ENCODE assay signal across 1 cellular context in the genomic region with DNA sequence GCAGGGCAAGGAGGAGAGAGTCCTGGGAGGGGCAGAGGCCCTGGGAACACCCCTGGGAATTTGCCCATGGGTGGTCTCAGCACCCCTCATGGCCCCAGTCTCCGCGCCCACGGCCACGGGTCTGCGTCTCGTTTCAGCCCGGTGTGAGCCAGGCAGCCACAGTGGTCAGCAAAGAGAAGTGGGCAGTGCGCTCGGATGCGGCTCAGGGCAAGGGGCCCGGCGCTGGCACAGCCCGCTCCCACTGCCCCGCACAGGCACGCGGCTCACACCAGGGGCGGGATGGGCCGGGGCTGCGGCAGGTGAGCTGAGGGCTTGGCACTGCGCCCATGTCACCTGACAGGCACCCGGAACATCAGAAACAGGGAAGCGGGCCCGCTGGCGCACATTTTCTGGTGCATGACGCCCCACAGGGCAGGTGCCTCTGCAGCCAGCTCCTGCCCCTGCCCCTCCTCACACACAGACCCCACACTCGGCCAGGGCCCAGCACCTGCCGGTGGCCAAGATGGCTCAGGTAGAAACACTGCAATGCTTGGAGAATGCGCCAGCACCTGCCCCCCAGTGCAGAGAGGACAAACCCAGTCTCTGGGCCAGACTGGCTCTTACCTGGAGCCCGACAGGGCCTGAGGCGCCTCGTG.
TF ChIP-seq lines count a peak whose summit lies in the region.

No MANE protein-coding gene starts in this region.

TF ChIP-seq in SK-N-SH, 30 proteins besides CTCF, POLR2A, EP300 and RAD21 (continued from another document):
- TF ChIP-seq, protein P1, sequence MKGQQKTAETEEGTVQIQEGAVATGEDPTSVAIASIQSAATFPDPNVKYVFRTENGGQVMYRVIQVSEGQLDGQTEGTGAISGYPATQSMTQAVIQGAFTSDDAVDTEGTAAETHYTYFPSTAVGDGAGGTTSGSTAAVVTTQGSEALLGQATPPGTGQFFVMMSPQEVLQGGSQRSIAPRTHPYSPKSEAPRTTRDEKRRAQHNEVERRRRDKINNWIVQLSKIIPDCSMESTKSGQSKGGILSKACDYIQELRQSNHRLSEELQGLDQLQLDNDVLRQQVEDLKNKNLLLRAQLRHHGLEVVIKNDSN (IDR thresholded peaks at IDR 0.05; ENCODE audit: borderline replicate concordance, low read depth) = no peak
- TF ChIP-seq TAF1 (IDR thresholded peaks at IDR 0.05; ENCODE audit: borderline replicate concordance, low read depth, low read length) = no peak
- TF ChIP-seq FOSL2 (IDR thresholded peaks at IDR 0.05; ENCODE audit: borderline replicate concordance, low read depth) = no peak
- no peak for TF ChIP-seq MEF2A (IDR thresholded peaks at IDR 0.05; ENCODE audit: borderline replicate concordance, low read depth)
- TF ChIP-seq ELF1 (IDR thresholded peaks at IDR 0.05) = no peak
- TF ChIP-seq FOXJ3 (CRISPR knock-in tag; IDR thresholded peaks at IDR 0.05) = no peak
- TF ChIP-seq SIN3A (IDR thresholded peaks at IDR 0.05; ENCODE audit: borderline replicate concordance, low read depth, low read length) = no peak
- no peak for TF ChIP-seq FOXM1 (IDR thresholded peaks at IDR 0.05; ENCODE audit: low read depth)
- TF ChIP-seq, protein P2, sequence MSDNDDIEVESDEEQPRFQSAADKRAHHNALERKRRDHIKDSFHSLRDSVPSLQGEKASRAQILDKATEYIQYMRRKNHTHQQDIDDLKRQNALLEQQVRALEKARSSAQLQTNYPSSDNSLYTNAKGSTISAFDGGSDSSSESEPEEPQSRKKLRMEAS (IDR thresholded peaks at IDR 0.05; ENCODE audit: low read depth) = no peak
- no peak for TF ChIP-seq GABPA (IDR thresholded peaks at IDR 0.05; ENCODE audit: low read depth)
- no peak for TF ChIP-seq EZH2phosphoT487 (IDR thresholded peaks at IDR 0.05; ENCODE audit: borderline replicate concordance, low read depth)
- TF ChIP-seq, protein P3, sequence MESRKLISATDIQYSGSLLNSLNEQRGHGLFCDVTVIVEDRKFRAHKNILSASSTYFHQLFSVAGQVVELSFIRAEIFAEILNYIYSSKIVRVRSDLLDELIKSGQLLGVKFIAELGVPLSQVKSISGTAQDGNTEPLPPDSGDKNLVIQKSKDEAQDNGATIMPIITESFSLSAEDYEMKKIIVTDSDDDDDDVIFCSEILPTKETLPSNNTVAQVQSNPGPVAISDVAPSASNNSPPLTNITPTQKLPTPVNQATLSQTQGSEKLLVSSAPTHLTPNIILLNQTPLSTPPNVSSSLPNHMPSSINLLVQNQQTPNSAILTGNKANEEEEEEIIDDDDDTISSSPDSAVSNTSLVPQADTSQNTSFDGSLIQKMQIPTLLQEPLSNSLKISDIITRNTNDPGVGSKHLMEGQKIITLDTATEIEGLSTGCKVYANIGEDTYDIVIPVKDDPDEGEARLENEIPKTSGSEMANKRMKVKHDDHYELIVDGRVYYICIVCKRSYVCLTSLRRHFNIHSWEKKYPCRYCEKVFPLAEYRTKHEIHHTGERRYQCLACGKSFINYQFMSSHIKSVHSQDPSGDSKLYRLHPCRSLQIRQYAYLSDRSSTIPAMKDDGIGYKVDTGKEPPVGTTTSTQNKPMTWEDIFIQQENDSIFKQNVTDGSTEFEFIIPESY (IDR thresholded peaks at IDR 0.05; ENCODE audit: borderline replicate concordance, low read depth) = no peak
- TF ChIP-seq, protein P4, sequence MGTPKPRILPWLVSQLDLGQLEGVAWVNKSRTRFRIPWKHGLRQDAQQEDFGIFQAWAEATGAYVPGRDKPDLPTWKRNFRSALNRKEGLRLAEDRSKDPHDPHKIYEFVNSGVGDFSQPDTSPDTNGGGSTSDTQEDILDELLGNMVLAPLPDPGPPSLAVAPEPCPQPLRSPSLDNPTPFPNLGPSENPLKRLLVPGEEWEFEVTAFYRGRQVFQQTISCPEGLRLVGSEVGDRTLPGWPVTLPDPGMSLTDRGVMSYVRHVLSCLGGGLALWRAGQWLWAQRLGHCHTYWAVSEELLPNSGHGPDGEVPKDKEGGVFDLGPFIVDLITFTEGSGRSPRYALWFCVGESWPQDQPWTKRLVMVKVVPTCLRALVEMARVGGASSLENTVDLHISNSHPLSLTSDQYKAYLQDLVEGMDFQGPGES (IDR thresholded peaks at IDR 0.05; ENCODE audit: low read depth, low read length) = no peak
- TF ChIP-seq, protein P5, sequence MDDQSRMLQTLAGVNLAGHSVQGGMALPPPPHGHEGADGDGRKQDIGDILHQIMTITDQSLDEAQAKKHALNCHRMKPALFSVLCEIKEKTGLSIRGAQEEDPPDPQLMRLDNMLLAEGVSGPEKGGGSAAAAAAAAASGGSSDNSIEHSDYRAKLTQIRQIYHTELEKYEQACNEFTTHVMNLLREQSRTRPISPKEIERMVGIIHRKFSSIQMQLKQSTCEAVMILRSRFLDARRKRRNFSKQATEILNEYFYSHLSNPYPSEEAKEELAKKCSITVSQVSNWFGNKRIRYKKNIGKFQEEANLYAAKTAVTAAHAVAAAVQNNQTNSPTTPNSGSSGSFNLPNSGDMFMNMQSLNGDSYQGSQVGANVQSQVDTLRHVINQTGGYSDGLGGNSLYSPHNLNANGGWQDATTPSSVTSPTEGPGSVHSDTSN (IDR thresholded peaks at IDR 0.05) = no peak
- no peak for TF ChIP-seq RCOR1 (IDR thresholded peaks at IDR 0.05; ENCODE audit: low read length)
